Comparison of ENCODE assay signal across 8 cellular contexts in genomic region chr9:77455312-77455927, GRCh38.
DNase-seq lines count a peak whose midpoint lies in the region; ATAC-seq and TF ChIP-seq lines count a peak whose summit lies in the region.

No MANE protein-coding gene starts in this region.

- 85% methylated on average over 8 of the region's 8 CpGs for WGBS in prostate gland

- TF ChIP-seq CTCF in DND-41 (IDR thresholded peaks at IDR 0.05; ENCODE audit: borderline replicate concordance, extremely low read depth, low read length, poor library complexity, severe bottlenecking), result peak; percentile 66
- TF ChIP-seq CTCF in NB4 (IDR thresholded peaks at IDR 0.05; ENCODE audit: low read depth, low read length), result peak; percentile 60
- peak in 1 of 4 experiments; percentile 11 for TF ChIP-seq CTCF in prostate gland (IDR thresholded peaks at IDR 0.05)
- TF ChIP-seq CTCF in gastrocnemius medialis (IDR thresholded peaks at IDR 0.05 in 4 of 5, conservative IDR thresholded peaks at IDR 0.05 in 1 of 5), result peak in 1 of 5 experiments; percentile 27

- TF ChIP-seq POLR2A in NB4 (IDR thresholded peaks at IDR 0.05; ENCODE audit: extremely low read depth, insufficient read length) (no peak), prostate gland (IDR thresholded peaks at IDR 0.05) (no peak), gastrocnemius medialis (IDR thresholded peaks at IDR 0.05) (no peak)

- H3K36me3 ChIP-seq in DND-41 (ENCODE audit: insufficient read depth, low read length), result no peaks in the 10 kb centered on the region
- H3K36me3 ChIP-seq in prostate gland, result no peaks in the 10 kb centered on the region
- H3K36me3 ChIP-seq in gastrocnemius medialis, result no peaks in the 10 kb centered on the region

- H3K4me2 ChIP-seq in DND-41 (ENCODE audit: insufficient read depth, low read length), result no peak overlapping the region

- peak; percentile 60; the same call in 1 of the 3 replicates for ATAC-seq in DND-41 (ENCODE audit: insufficient read depth, low read depth)
- peak; percentile 56 for ATAC-seq in GM21717 (IDR thresholded peaks at IDR 0.05; ENCODE audit: unreplicated experiment)
- no peak for ATAC-seq in gastrocnemius medialis

- H3K9me3 ChIP-seq in DND-41 (ENCODE audit: insufficient read depth, low read length, severe bottlenecking) (no peaks in the 10 kb centered on the region), prostate gland (no peaks in the 10 kb centered on the region), gastrocnemius medialis (no peaks in the 10 kb centered on the region)

- intact Hi-C loops in prostate gland (cut with DNase I) (loop anchor here (5.0 kb wide), 2 partner anchors 297 to 577 kb away; partner anchors contain the start of gene GNAQ), gastrocnemius medialis (cut with DNase I; ENCODE audit: low total_unique reads) (loop anchor here (5.0 to 10.0 kb wide), 2 partner anchors 297 to 389 kb away; no protein-coding TSS in a partner anchor)

- H3K79me2 ChIP-seq in DND-41 (ENCODE audit: insufficient read depth, low read length), result no peaks in the 10 kb centered on the region

- H3K27me3 ChIP-seq in DND-41 (ENCODE audit: insufficient read depth, low read length, poor library complexity) (no peaks in the 10 kb centered on the region), prostate gland (replicated peaks; ENCODE audit: insufficient read depth) (no peaks in the 10 kb centered on the region), gastrocnemius medialis (no peaks in the 10 kb centered on the region)

- H3K4me3 ChIP-seq in DND-41 (ENCODE audit: low read depth in 1 of 2, low read length in 2 of 2), result no peak overlapping the region
- no peak overlapping the region for H3K4me3 ChIP-seq in NB4 (ENCODE audit: low read depth, low read length)
- H3K4me3 ChIP-seq in prostate gland, result no peak overlapping the region
- H3K4me3 ChIP-seq in gastrocnemius medialis, result no peak overlapping the region

- H3K27ac ChIP-seq in DND-41 (ENCODE audit: low read length) (no peak overlapping the region), prostate gland (no peak overlapping the region), gastrocnemius medialis (no peak overlapping the region)

- no peaks in the 10 kb centered on the region for H4K20me1 ChIP-seq in DND-41 (ENCODE audit: insufficient read depth, low read length)

- H3K4me1 ChIP-seq in DND-41 (ENCODE audit: insufficient read depth, low read length) (no peaks in the 10 kb centered on the region), prostate gland (replicated peaks) (no peaks in the 10 kb centered on the region), gastrocnemius medialis (no peaks in the 10 kb centered on the region)

- DNase-seq in DND-41 (peak; percentile 45), NB4 (ENCODE audit: low read depth) (peak; percentile 66), kidney tubule cell (ENCODE audit: low spot score) (peak; percentile 33), prostate gland (ENCODE audit: low spot score) (no peak), gastrocnemius medialis (no peak), cortex of kidney (lab: John Stamatoyannopoulos, UW) (no peak)
- DNase-seq in activated CD8-positive, alpha-beta memory T cell treated with anti-CD3 and anti-CD28 coated beads, Interleukin-2, amount 50 U/mL, for 4 hours, result peak; percentile 33

- in situ Hi-C loops in gastrocnemius medialis (cut with MboI; ENCODE audit: low sequenced_read_pairs in 4 of 4), result loop anchor here in 3 of 4 donors (10.0 to 25.0 kb wide), 3 partner anchors 189 to 582 kb away; partner anchors contain the start of genes GNA14 (in 1 of the 3) and GNAQ (in 1 of the 3)

- H2AFZ ChIP-seq in DND-41 (ENCODE audit: low read depth, low read length), result no peak overlapping the region

- H3K9ac ChIP-seq in DND-41 (ENCODE audit: low read depth, low read length), result no peak overlapping the region

Comparison
In these comparisons a context has a peak if more than half of its experiments do, and no peak if none do; other contexts are left out.
1. ATAC-seq: peak in DND-41 (single experiment) and GM21717 (single experiment); none in gastrocnemius medialis (0 of 2).
2. DNase-seq: peak in DND-41 (single experiment), NB4 (single experiment), activated CD8-positive, alpha-beta memory T cell treated with anti-CD3 and anti-CD28 coated beads, Interleukin-2, amount 50 U/mL, for 4 hours (single experiment) and kidney tubule cell (single experiment); none in prostate gland (single experiment), gastrocnemius medialis (0 of 2) and cortex of kidney (single experiment).